17 cellular contexts compared by ENCODE assay signal in genomic region chrX:40165861-40166260, GRCh38.
"Had no signal": no experiment of that assay in that cellular context is flagged by ENCODE, and none has a peak within 500 bp of the region (broad histone marks: within the 10 kb centered on the region; RNA-seq: fewer than 3 reads in every experiment).

No MANE protein-coding gene starts in this region.

- H3K36me3 Mint-ChIP-seq: stimulated activated effector memory CD8-positive, alpha-beta T cell treated with anti-CD3 and anti-CD28 coated beads, Interleukin-12 subunit alpha, Interleukin-12 subunit beta, amount 100 ng/mL, for 72 hours; T-cell had no signal

- H3K27me3 ChIP-seq: tibial artery had no signal

- H3K27ac Mint-ChIP-seq: activated CD4-positive, alpha-beta memory T cell treated with anti-CD3 and anti-CD28 coated beads for 36 hours; stimulated activated effector memory CD8-positive, alpha-beta T cell treated with anti-CD3 and anti-CD28 coated beads, Interleukin-12 subunit alpha, Interleukin-12 subunit beta, amount 100 ng/mL, for 72 hours had no signal

- H3K9me3 Mint-ChIP-seq: activated CD4-positive, alpha-beta memory T cell treated with anti-CD3 and anti-CD28 coated beads for 36 hours; neural crest cell; stimulated activated effector memory CD8-positive, alpha-beta T cell treated with anti-CD3 and anti-CD28 coated beads, Interleukin-12 subunit alpha, Interleukin-12 subunit beta, amount 100 ng/mL, for 72 hours; stimulated activated naive CD8-positive, alpha-beta T cell treated with anti-CD3 and anti-CD28 coated beads, Interleukin-15, amount 100 ng/mL, for 72 hours; T-cell; T-helper 2 cell treated with Interferon-gamma antibody and Interleukin-4, amounts not matched to agents 5 μg/mL and 100 μg/mL, for 36 hours had no signal

- DNase-seq: activated CD4-positive, alpha-beta memory T cell treated with anti-CD3 and anti-CD28 coated beads for 36 hours; activated naive CD4-positive, alpha-beta T cell treated with Interleukin-2 at 50 U/mL for 16 hours; amygdala; gastrocnemius medialis; hippocampal formation; left ventricle myocardium superior; stimulated activated CD4-positive, alpha-beta T cell treated with anti-CD3 and anti-CD28 coated beads, Interleukin-1b, Interleukin-23, amount 100 ng/mL, for 48 hours; T-cell had no signal

- ATAC-seq: gastrocnemius medialis; left ventricle myocardium superior; psoas muscle; stimulated activated effector memory CD8-positive, alpha-beta T cell treated with anti-CD3 and anti-CD28 coated beads, Interleukin-12 subunit alpha, Interleukin-12 subunit beta, amount 100 ng/mL, for 72 hours; T-cell had no signal

- H3K27me3 Mint-ChIP-seq: activated CD4-positive, alpha-beta memory T cell treated with anti-CD3 and anti-CD28 coated beads for 36 hours; stimulated activated naive CD8-positive, alpha-beta T cell treated with anti-CD3 and anti-CD28 coated beads, Interleukin-15, amount 100 ng/mL, for 72 hours had no signal

- H3K4me3 ChIP-seq: coronary artery, esophagus muscularis mucosa, gastrocnemius medialis, psoas muscle, right atrium auricular region, tibial artery had no signal

- H3K36me3 ChIP-seq: esophagus muscularis mucosa, gastrocnemius medialis, right atrium auricular region, tibial artery had no signal

- H3K27ac ChIP-seq: coronary artery, esophagus muscularis mucosa, gastrocnemius medialis, psoas muscle, right atrium auricular region had no signal

- H3K9me3 ChIP-seq: esophagus muscularis mucosa, gastrocnemius medialis, psoas muscle, right atrium auricular region, tibial artery had no signal
